8 cellular contexts compared by ENCODE assay signal in the genomic region with DNA sequence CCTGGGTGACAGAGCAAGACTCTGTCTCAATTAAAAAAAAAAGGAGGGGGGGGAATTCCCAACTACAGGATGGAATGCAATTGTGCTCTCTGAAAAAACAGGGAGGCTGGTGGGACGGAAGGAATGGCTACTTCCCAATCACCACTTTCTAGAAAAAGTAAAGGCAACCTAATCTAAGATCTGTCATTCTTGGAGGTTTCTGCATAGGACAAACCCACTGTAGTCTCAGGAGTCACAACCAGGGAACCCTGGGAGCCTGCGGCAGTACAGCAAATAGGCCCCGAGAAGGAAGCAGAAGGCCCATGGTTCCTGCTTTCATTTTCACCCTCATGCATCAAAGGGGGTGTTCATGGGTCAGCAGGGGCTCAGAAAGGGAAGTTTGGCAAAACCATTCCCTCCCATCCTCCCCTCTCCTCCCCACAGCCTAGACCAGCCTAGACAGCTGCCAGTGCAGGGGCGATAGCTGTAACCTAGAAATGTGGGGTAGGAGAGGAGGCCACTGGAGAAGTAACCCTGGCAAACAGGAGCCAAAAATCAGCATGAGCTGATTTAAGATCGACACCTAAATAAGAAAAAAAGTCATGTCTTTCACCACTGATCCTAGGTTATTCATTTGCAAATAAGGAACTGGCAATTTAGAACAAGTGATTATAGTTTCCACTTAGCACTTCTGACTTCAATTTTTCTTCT. TPM values are rescaled to one million over a fixed set of nuclear protein-coding genes. Genes with fewer than 3 reads are reported as not detected.
DNase-seq lines count a peak whose midpoint lies in the region; ATAC-seq and TF ChIP-seq lines count a peak whose summit lies in the region.

No MANE protein-coding gene starts in this region.

- peaks cover 3% of the 10 kb centered on the region for H3K9me3 ChIP-seq in osteoblast (ENCODE audit: low read depth, low read length)

- H3K27me3 ChIP-seq in osteoblast (ENCODE audit: insufficient read depth, low read length), result no peaks in the 10 kb centered on the region

- no peaks in the 10 kb centered on the region for H3K27me3 Mint-ChIP-seq in activated naive CD8-positive, alpha-beta T cell treated with anti-CD3 and anti-CD28 coated beads for 36 hours

- peak overlapping the region; percentile 65 for H2AFZ ChIP-seq in osteoblast (ENCODE audit: low read length)

- H3K9me3 Mint-ChIP-seq in activated naive CD8-positive, alpha-beta T cell treated with anti-CD3 and anti-CD28 coated beads for 36 hours, result peaks cover 15% of the 10 kb centered on the region

- DNase-seq in Ammon's horn (ENCODE audit: low spot score) (peak; percentile 77), GM19240 (ENCODE audit: insufficient read length, low spot score) (peak; percentile 28), osteoblast (ENCODE audit: insufficient read length, low spot score, missing footprints) (no peak), NCI-H446 (lab: John Stamatoyannopoulos, UW) (no peak), activated gamma-delta T cell treated with Interleukin-2 at 50 U/mL for 16 hours (no peak)
- DNase-seq in activated naive CD8-positive, alpha-beta T cell treated with anti-CD3 and anti-CD28 coated beads for 36 hours, result peak; percentile 35

- no peaks in the 10 kb centered on the region for H3K4me1 ChIP-seq in osteoblast (ENCODE audit: insufficient read depth, low read length)

- H3K4me3 Mint-ChIP-seq in activated naive CD8-positive, alpha-beta T cell treated with anti-CD3 and anti-CD28 coated beads for 36 hours, result peak overlapping the region; percentile 65

- peaks cover 37% of the 10 kb centered on the region for H3K4me1 Mint-ChIP-seq in activated naive CD8-positive, alpha-beta T cell treated with anti-CD3 and anti-CD28 coated beads for 36 hours

- H3K36me3 ChIP-seq in osteoblast (ENCODE audit: insufficient read depth, low read length), result no peaks in the 10 kb centered on the region

- H3K79me2 ChIP-seq in osteoblast (ENCODE audit: insufficient read depth, low read length), result no peaks in the 10 kb centered on the region

- H3K4me3 ChIP-seq in osteoblast (ENCODE audit: insufficient read depth, low read length), result no peak overlapping the region

- H3K36me3 Mint-ChIP-seq in activated naive CD8-positive, alpha-beta T cell treated with anti-CD3 and anti-CD28 coated beads for 36 hours, result peaks cover 51% of the 10 kb centered on the region

- H3K27ac ChIP-seq in osteoblast (ENCODE audit: low read depth, low read length), result no peak overlapping the region

- H3K27ac Mint-ChIP-seq in activated naive CD8-positive, alpha-beta T cell treated with anti-CD3 and anti-CD28 coated beads for 36 hours, result peak overlapping the region; percentile 93

- H3K4me2 ChIP-seq in osteoblast (ENCODE audit: insufficient read depth, low read length), result peak overlapping the region; percentile 57

- ATAC-seq in HG03378 (IDR thresholded peaks at IDR 0.05; ENCODE audit: unreplicated experiment) (peak; percentile 87), HG02970 (IDR thresholded peaks at IDR 0.05; ENCODE audit: low FRiP score, unreplicated experiment) (no peak)

- no peaks in the 10 kb centered on the region for H4K20me1 ChIP-seq in osteoblast (ENCODE audit: insufficient read depth, low read length)

- no peak for TF ChIP-seq CTCF in osteoblast (IDR thresholded peaks at IDR 0.05; ENCODE audit: extremely low read depth, low read depth, low read length)

RNA-seq across cellular contexts. Expression of a gene that starts 48.0 kb away (rescaled TPM):
- total RNA-seq in activated naive CD8-positive, alpha-beta T cell treated with anti-CD3 and anti-CD28 coated beads for 36 hours, result 10 to 100 TPM; 59.2 to 61.7 TPM
- total RNA-seq in osteoblast, result 2.9 and 3.5 TPM in 2 replicates

Comparison
In these comparisons a context has a peak if more than half of its experiments do, and no peak if none do; other contexts are left out.
1. DNase-seq: peak in Ammon's horn (single experiment), GM19240 (single experiment) and activated naive CD8-positive, alpha-beta T cell treated with anti-CD3 and anti-CD28 coated beads for 36 hours (single experiment); none in osteoblast (single experiment), NCI-H446 (0 of 2) and activated gamma-delta T cell treated with Interleukin-2 at 50 U/mL for 16 hours (single experiment).
2. RNA of a gene that starts 48.0 kb away (total RNA-seq): 59.2 to 61.7 TPM in activated naive CD8-positive, alpha-beta T cell treated with anti-CD3 and anti-CD28 coated beads for 36 hours; 2.9 to 3.5 TPM in osteoblast; every median in the first group is over 10 times any median in the second.